ENCODE assay signal across 10 cellular contexts in the genomic region with DNA sequence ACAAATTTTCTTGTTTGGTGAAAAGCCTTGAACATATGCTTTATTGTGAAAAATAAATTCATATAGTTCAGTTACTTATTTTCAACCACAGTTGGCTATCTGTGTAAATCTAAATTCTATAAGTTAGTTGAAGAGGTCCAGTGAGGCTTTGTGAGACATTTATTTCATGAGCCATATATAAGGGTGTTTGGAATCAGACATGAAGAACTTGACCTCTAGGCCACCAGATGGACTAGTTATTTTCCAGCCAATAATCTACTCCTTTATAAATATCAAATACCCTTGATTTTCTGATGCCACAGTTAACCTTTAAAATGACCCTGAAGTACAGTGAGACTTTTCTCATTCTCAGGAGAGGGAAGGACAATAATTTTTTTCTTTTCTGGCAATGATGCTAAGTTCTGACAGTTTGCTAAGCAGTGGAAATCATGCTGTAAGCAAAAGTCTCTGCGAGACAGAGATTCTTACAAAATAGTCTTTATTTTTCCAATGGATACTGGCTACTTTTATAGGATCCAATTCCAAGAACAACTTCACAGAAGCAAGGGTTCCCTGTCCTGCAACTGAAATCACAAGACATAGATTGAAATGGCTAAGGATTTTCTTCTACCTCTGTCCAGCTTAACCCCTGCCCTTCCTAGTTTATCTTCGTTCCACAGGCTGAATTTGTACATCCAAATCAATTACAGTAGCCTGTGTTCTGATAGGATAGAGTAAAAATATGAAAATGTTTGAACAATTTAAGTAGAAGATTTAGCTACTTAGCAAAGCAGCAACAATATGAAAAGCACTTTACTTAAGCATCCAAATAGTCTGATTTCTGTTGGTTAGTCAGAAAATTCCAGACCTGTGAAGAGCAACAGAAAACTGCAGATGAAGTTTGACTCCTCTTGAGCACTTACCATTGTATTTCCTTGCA. TPM values are rescaled to one million over a fixed set of nuclear protein-coding genes. Genes with fewer than 3 reads are reported as not detected.
DNase-seq lines count a peak whose midpoint lies in the region; ATAC-seq, FAIRE-seq and TF ChIP-seq lines count a peak whose summit lies in the region.
"Had no signal": no experiment of that assay in that cellular context is flagged by ENCODE, and none has a peak within 500 bp of the region (broad histone marks: within the 10 kb centered on the region; RNA-seq: fewer than 3 reads in every experiment).

No MANE protein-coding gene starts in this region.

- H3K4ac ChIP-seq in IMR-90 (ENCODE audit: low read depth, low read length) = peak overlapping the region; percentile 38; the same call in 1 of the 2 replicates

- H3K14ac ChIP-seq in IMR-90 (replicated peaks; ENCODE audit: low read depth, low read length) = peak overlapping the region; percentile 84

- H3K4me1 ChIP-seq in IMR-90 (ENCODE audit: control insufficient read depth, insufficient read depth, low read length) (peaks cover 9% of the 10 kb centered on the region), thoracic aorta (ENCODE audit: control insufficient read depth in 1 of 2, low read depth in 2 of 2) (peaks cover 0 to 18% of the 10 kb centered on the region in 2 donors)

- DNase-seq in IMR-90 = peak; percentile 31
- peak; percentile 41 for DNase-seq in bronchial epithelial cell (ENCODE audit: low read depth)
- DNase-seq in kidney glomerular epithelial cell (lab: John Stamatoyannopoulos, UW) = peak; percentile 55
- DNase-seq in thoracic aorta (ENCODE audit: low spot score) = no peak
- DNase-seq in activated CD8-positive, alpha-beta memory T cell treated with anti-CD3 and anti-CD28 coated beads for 24 hours = no peak
- DNase-seq in frontal cortex (ENCODE audit: low spot score in 2 of 2) = no peak
- DNase-seq: NCI-H446 treated with DMSO at 0.1 percent for 48 hours had no signal

- peak overlapping the region; percentile 99 for H3K9ac ChIP-seq in IMR-90 (ENCODE audit: low read depth, low read length)

- H3K9me3 ChIP-seq in IMR-90 (ENCODE audit: control insufficient read depth, insufficient read depth, low read length) (no peaks in the 10 kb centered on the region), thoracic aorta (no peaks in the 10 kb centered on the region)

- H3K79me1 ChIP-seq in IMR-90 (ENCODE audit: low read depth in 1 of 2, low read length in 2 of 2) = peaks cover 3 to 16% of the 10 kb centered on the region in 2 experiments; a peak in 3 of 4 replicates

- H2BK15ac ChIP-seq in IMR-90 (ENCODE audit: low read depth, low read length) = no peak overlapping the region

- peak overlapping the region; percentile 71 for H3K18ac ChIP-seq in IMR-90 (ENCODE audit: low read depth, low read length)

- peak overlapping the region; percentile 48; the same call in 1 of the 2 replicates for H2BK120ac ChIP-seq in IMR-90 (ENCODE audit: low read depth, low read length)

- H3K36me3 ChIP-seq in IMR-90 (ENCODE audit: control insufficient read depth, insufficient read depth, low read length) (peaks cover 7% of the 10 kb centered on the region), bronchial epithelial cell (ENCODE audit: control insufficient read depth, insufficient read depth, low read length) (no peaks in the 10 kb centered on the region), thoracic aorta (no peaks in the 10 kb centered on the region)

- peak overlapping the region; percentile 18; the same call in 1 of the 2 replicates for H2BK20ac ChIP-seq in IMR-90 (ENCODE audit: low read depth, low read length)

- WGBS in IMR-90 (ENCODE audit: extremely low coverage in 2 of 2, insufficient read length in 1 of 2), 2 experiments = no CpG with 5 or more reads among the region's 2 CpGs

- in situ Hi-C loops in IMR-90 (cut with MboI; ENCODE audit: low sequenced_read_pairs) = loop anchor here (5.0 kb wide), 1 partner anchor 405 kb away; no protein-coding TSS in a partner anchor

- peak overlapping the region; percentile 49; the same call in 1 of the 2 replicates for H4K91ac ChIP-seq in IMR-90 (ENCODE audit: insufficient read depth, low read depth, low read length)

- H2AK9ac ChIP-seq in IMR-90 (replicated peaks; ENCODE audit: low read depth, low read length, poor library complexity) = no peak overlapping the region

- no peak overlapping the region; the same call in 1 of the 2 replicates for H2AK5ac ChIP-seq in IMR-90 (ENCODE audit: low read depth, low read length)

- H2AFZ ChIP-seq in IMR-90 (replicated peaks; ENCODE audit: low read length, poor library complexity) = no peak overlapping the region

- H4K8ac ChIP-seq in IMR-90 (ENCODE audit: low read depth in 2 of 2, low read length in 2 of 2) = peak overlapping the region in 1 of 2 experiments; percentile 64; a peak in 2 of 4 replicates

- H3K23ac ChIP-seq in IMR-90 (ENCODE audit: low read depth, low read length) = peak overlapping the region; percentile 71

- intact Hi-C loops in IMR-90 (cut with micrococcal nuclease) = loop anchor here (1.0 to 5.0 kb wide), 6 partner anchors 18 to 585 kb away; no protein-coding TSS in a partner anchor

- peaks cover 3% of the 10 kb centered on the region; the same call in 1 of the 2 replicates for H3K9me1 ChIP-seq in IMR-90 (ENCODE audit: insufficient read depth, low read length)

- H3K4me3 ChIP-seq in IMR-90 (ENCODE audit: insufficient read depth, low read depth, low read length) (peak overlapping the region; percentile 73), bronchial epithelial cell (ENCODE audit: low read depth, low read length) (peak overlapping the region; percentile 63), thoracic aorta (peak overlapping the region; percentile 92)
- H3K4me3 ChIP-seq: K562 had no signal

- ATAC-seq in IMR-90 (ENCODE audit: low read depth) (no peak), thoracic aorta (ENCODE audit: insufficient number of reproducible peaks, low FRiP score, low read depth) (no peak), HG03139 (IDR thresholded peaks at IDR 0.05; ENCODE audit: unreplicated experiment) (no peak)
- ATAC-seq: K562 had no signal

- H4K20me1 ChIP-seq in IMR-90 (ENCODE audit: insufficient read depth, low read length) = peaks cover 6% of the 10 kb centered on the region; the same call in 1 of the 2 replicates

- POLR2A ChIA-PET in IMR-90 (lab: Charles Lee; ENCODE audit: unreplicated experiment) = no interaction called here

- TF ChIP-seq CTCF in IMR-90 (conservative IDR thresholded peaks at IDR 0.05; ENCODE audit: low read depth, low read length) (no peak), bronchial epithelial cell (IDR thresholded peaks at IDR 0.05; ENCODE audit: insufficient read depth, low read length, severe bottlenecking) (no peak), thoracic aorta (IDR thresholded peaks at IDR 0.05) (no peak)

- H3K56ac ChIP-seq in IMR-90 (ENCODE audit: extremely low read depth, insufficient read depth, low read length) = peak overlapping the region; percentile 82

- H4K5ac ChIP-seq in IMR-90 (ENCODE audit: low read depth, low read length) = peak overlapping the region; percentile 63; the same call in 1 of the 2 replicates

- peak overlapping the region; percentile 96 for H2BK5ac ChIP-seq in IMR-90 (ENCODE audit: low read depth, low read length, poor library complexity, severe bottlenecking)

- FAIRE-seq in bronchial epithelial cell (lab: Jason Lieb, UNC) (no peak), frontal cortex (lab: Jason Lieb, UNC) (no peak)
- FAIRE-seq: K562 had no signal

- peak overlapping the region; percentile 98; the same call in 1 of the 2 replicates for H3K27ac ChIP-seq in IMR-90 (ENCODE audit: insufficient read depth, low read length)
- H3K27ac ChIP-seq in thoracic aorta = peak overlapping the region in 1 of 2 donors; percentile 93

- no peak for TF ChIP-seq POLR2A in IMR-90 (IDR thresholded peaks at IDR 0.05; ENCODE audit: low read depth, low read length)

- H3K27me3 ChIP-seq in IMR-90 (ENCODE audit: control insufficient read depth, insufficient read depth, low read length) (no peaks in the 10 kb centered on the region), bronchial epithelial cell (ENCODE audit: control insufficient read depth, insufficient read depth, low read length) (no peaks in the 10 kb centered on the region), thoracic aorta (replicated peaks; ENCODE audit: insufficient read depth) (no peaks in the 10 kb centered on the region)

- CTCF ChIA-PET in IMR-90 (lab: Yijun Ruan, JAX) = interaction anchor here (0.6 kb wide), 2 partner anchors 16 to 512 kb away, joined by 3 read pairs; no protein-coding TSS in a partner anchor

- dilution Hi-C loops in IMR-90 (cut with HindIII; ENCODE audit: low sequenced_read_pairs, unreplicated experiment) = no loop called here

- no peak for TF ChIP-seq RAD21 in IMR-90 (IDR thresholded peaks at IDR 0.05; ENCODE audit: low read length)

- peak overlapping the region; percentile 92 for H3K4me2 ChIP-seq in IMR-90 (ENCODE audit: low read depth, low read length)

- BruUV-seq in IMR-90 (replicated peaks; lab: Mats Ljungman, UMichigan) = no TSS peak

TF ChIP-seq in IMR-90, 13 proteins besides CTCF, POLR2A, EP300 and RAD21:
- TF ChIP-seq CHD1 (IDR thresholded peaks at IDR 0.05; ENCODE audit: low read depth, low read length) (no peak), RFX5 (IDR thresholded peaks at IDR 0.05; ENCODE audit: low read depth, low read length) (no peak), NFE2L2 (IDR thresholded peaks at IDR 0.05; ENCODE audit: low read depth, low read length) (no peak), MAFK (IDR thresholded peaks at IDR 0.05; ENCODE audit: low read depth, low read length) (no peak), FOS (IDR thresholded peaks at IDR 0.05; ENCODE audit: low read depth, low read length) (no peak), RCOR1 (IDR thresholded peaks at IDR 0.05; ENCODE audit: insufficient replicate concordance, low read length) (no peak)
TF ChIP-seq in IMR-90: peak in this region for 0.

RNA-seq across cellular contexts. Expression of gene ARSJ, which starts 2.3 kb away (rescaled TPM):
- total RNA-seq in IMR-90 (2012; rRNA removed) (126 and 143 TPM in 2 replicates), bronchial epithelial cell (23.3 and 29.0 TPM in 2 replicates), thoracic aorta (10 to 100 TPM; 15.0 to 25.0 TPM), frontal cortex (0.41 TPM)
- polyA plus RNA-seq in IMR-90 (2012; rRNA removed) = 47.7 and 49.0 TPM in 2 replicates
- polyA plus RNA-seq in IMR-90 (2012; cell fraction: cytosol; rRNA removed) = 24.2 and 47.1 TPM in 2 replicates
- 18.5 and 55.6 TPM in 2 replicates for polyA plus RNA-seq in IMR-90 (2012; cell fraction: nucleus; rRNA removed; ENCODE audit: low replicate concordance)
- total RNA-seq: K562; T-helper 1 cell treated with Interleukin-12 subunit alpha and Interleukin-12 subunit beta and Interleukin-4 antibody, amounts not matched to agents 30 ng/mL and 1 ng/mL, for 36 hours had no signal
- polyA plus RNA-seq: K562 had no signal

Comparison
In these comparisons a context has a peak if more than half of its experiments do, and no peak if none do; other contexts are left out.
1. DNase-seq: peak in IMR-90 (single experiment), bronchial epithelial cell (single experiment) and kidney glomerular epithelial cell (single experiment); none in thoracic aorta (single experiment), activated CD8-positive, alpha-beta memory T cell treated with anti-CD3 and anti-CD28 coated beads for 24 hours (single experiment) and frontal cortex (0 of 2).
2. RNA of gene ARSJ, which starts 2.3 kb away (total RNA-seq): 126 to 143 TPM in IMR-90, 23.3 to 29.0 TPM in bronchial epithelial cell and 15.0 to 25.0 TPM in thoracic aorta; 0.41 TPM in frontal cortex (single experiment); every median in the first group is over 10 times any median in the second.
3. Peak in every context shown above with its lines, with median percentiles within 50 percentile points of each other: H3K4me3 ChIP-seq.